Comparison of ENCODE assay signal across 9 cellular contexts in genomic region chr21:45130324-45130774, GRCh38. TPM values are rescaled to one million over a fixed set of nuclear protein-coding genes. Genes with fewer than 3 reads are reported as not detected.
DNase-seq lines count a peak whose midpoint lies in the region; ATAC-seq and TF ChIP-seq lines count a peak whose summit lies in the region.
"Had no signal": no experiment of that assay in that cellular context is flagged by ENCODE, and none has a peak within 500 bp of the region (broad histone marks: within the 10 kb centered on the region; RNA-seq: fewer than 3 reads in every experiment).

No MANE protein-coding gene starts in this region.

- H2AFZ ChIP-seq in fibroblast of lung (ENCODE audit: low read length), result peak overlapping the region; percentile 21

- TF ChIP-seq CTCF in fibroblast of lung (conservative IDR thresholded peaks at IDR 0.05 in 1 of 2, IDR thresholded peaks at IDR 0.05 in 1 of 2; ENCODE audit: low read depth in 1 of 2, low read length in 2 of 2) (no peak), gastrocnemius medialis (IDR thresholded peaks at IDR 0.05 in 4 of 5, conservative IDR thresholded peaks at IDR 0.05 in 1 of 5) (no peak)

- no peaks in the 10 kb centered on the region for H4K20me1 ChIP-seq in fibroblast of lung (ENCODE audit: control insufficient read depth, extremely low read depth, insufficient read depth, low read length)

- no peak overlapping the region for H3K9ac ChIP-seq in fibroblast of lung (ENCODE audit: insufficient read depth, low read length)

- H3K9me3 ChIP-seq in fibroblast of lung (ENCODE audit: control insufficient read depth, insufficient read depth, low read depth, low read length), result no peaks in the 10 kb centered on the region
- no peaks in the 10 kb centered on the region for H3K9me3 ChIP-seq in gastrocnemius medialis

- H3K27ac ChIP-seq in fibroblast of lung (ENCODE audit: insufficient read depth, low read length) (peak overlapping the region; percentile 60), gastrocnemius medialis (peak overlapping the region; percentile 68 to 79 (median 74))

- H3K79me2 ChIP-seq in fibroblast of lung (ENCODE audit: control insufficient read depth, insufficient read depth, low read length), result no peaks in the 10 kb centered on the region

- in situ Hi-C loops in gastrocnemius medialis (cut with MboI; ENCODE audit: low sequenced_read_pairs in 4 of 4), result loop anchor here in 2 of 4 donors (5.0 to 10.0 kb wide), 3 partner anchors 86 to 183 kb away; no protein-coding TSS in a partner anchor

- ATAC-seq in gastrocnemius medialis, result no peak
- ATAC-seq in HG02759 (IDR thresholded peaks at IDR 0.05; ENCODE audit: unreplicated experiment), result no peak

- H3K36me3 ChIP-seq in fibroblast of lung (ENCODE audit: control insufficient read depth, insufficient read depth, low read length), result no peaks in the 10 kb centered on the region
- no peaks in the 10 kb centered on the region for H3K36me3 ChIP-seq in gastrocnemius medialis

- TF ChIP-seq POLR2A in gastrocnemius medialis (IDR thresholded peaks at IDR 0.05), result peak in 1 of 2 donors; percentile 50

- H3K4me3 ChIP-seq in fibroblast of lung (replicated peaks in 1 of 4; ENCODE audit: control extremely low read depth in 1 of 4, insufficient read depth in 1 of 4, low read depth in 3 of 4, low read length in 4 of 4), result peak overlapping the region; percentile 34 to 57 (median 48)
- peak overlapping the region; percentile 2 to 24 (median 22) for H3K4me3 ChIP-seq in gastrocnemius medialis

- H3K27me3 ChIP-seq in fibroblast of lung (ENCODE audit: control insufficient read depth, insufficient read depth, low read length) (no peaks in the 10 kb centered on the region), gastrocnemius medialis (no peaks in the 10 kb centered on the region)

- H3K4me1 ChIP-seq in fibroblast of lung (ENCODE audit: control insufficient read depth, extremely low read depth, insufficient read depth, low read length) (peaks cover 15% of the 10 kb centered on the region), gastrocnemius medialis (peaks cover 66 to 71% of the 10 kb centered on the region in 2 donors)

- intact Hi-C loops in gastrocnemius medialis (cut with DNase I; ENCODE audit: low total_unique reads), result loop anchor here (10.0 kb wide), 2 partner anchors 326 to 796 kb away; partner anchors contain the start of genes CFAP410 and UBE2G2

- H3K4me2 ChIP-seq in fibroblast of lung (ENCODE audit: extremely low read depth, insufficient read depth, low read length), result peak overlapping the region; percentile 96

- DNase-seq in GF-D8 (lab: John Stamatoyannopoulos, UW) (peak; percentile 26), RKO (ENCODE audit: low spot score) (peak; percentile 83), fibroblast of lung (ENCODE audit: low read depth in 2 of 2) (peak; percentile 71 to 89), gastrocnemius medialis (no peak), NCI-H2081 treated with DMSO at 0.1 percent for 48 hours (lab: John Stamatoyannopoulos, UW) (no peak), kidney tubule cell (ENCODE audit: low spot score) (no peak)
- no peak for DNase-seq in activated CD4-positive, alpha-beta T cell treated with anti-CD3 and anti-CD28 coated beads for 48 hours
- DNase-seq: NCI-H187 treated with DMSO at 0.1 percent for 48 hours had no signal

RNA-seq across cellular contexts. Expression of gene ADARB1, which starts 56.0 kb away (rescaled TPM):
- total RNA-seq in fibroblast of lung (22.9 and 25.3 TPM in 2 replicates), gastrocnemius medialis (10 to 100 TPM in 1 of 4 donors, 1 to 10 TPM in 3; 5.9 to 11.5 (median 6.9) TPM)
- polyA plus RNA-seq in fibroblast of lung, result 10.1 and 20.2 TPM in 2 replicates
- polyA plus RNA-seq in fibroblast of lung (2012), result 12.0 and 30.4 TPM in 2 replicates
- polyA minus RNA-seq in fibroblast of lung (ENCODE audit: low replicate concordance), result 31.2 and 60.6 TPM in 2 replicates

Comparison
In these comparisons a context has a peak if more than half of its experiments do, and no peak if none do; other contexts are left out.
1. DNase-seq: peak in GF-D8 (single experiment), RKO (single experiment) and fibroblast of lung (2 of 2); none in gastrocnemius medialis (0 of 2), NCI-H2081 treated with DMSO at 0.1 percent for 48 hours (single experiment), activated CD4-positive, alpha-beta T cell treated with anti-CD3 and anti-CD28 coated beads for 48 hours (single experiment) and kidney tubule cell (single experiment).